In genomic region chr7:38461887-38462286, GRCh38 we compare ENCODE assay signal across 39 cellular contexts.
"Had no signal": no experiment of that assay in that cellular context is flagged by ENCODE, and none has a peak within 500 bp of the region (broad histone marks: within the 10 kb centered on the region; RNA-seq: fewer than 3 reads in every experiment).

No MANE protein-coding gene starts in this region.

- FAIRE-seq: bronchial epithelial cell had no signal

- H3K27ac Mint-ChIP-seq: activated CD4-positive, alpha-beta T cell treated with anti-CD3 and anti-CD28 coated beads for 36 hours; activated CD8-positive, alpha-beta T cell treated with anti-CD3 and anti-CD28 coated beads, Interleukin-2, amount 10 ng/mL, durations not matched to agents 7 days and 5 days; activated naive CD4-positive, alpha-beta T cell treated with anti-CD3 and anti-CD28 coated beads, Interleukin-2, amount 50 U/mL, for 24 hours; activated naive CD8-positive, alpha-beta T cell; activated naive CD8-positive, alpha-beta T cell treated with anti-CD3 and anti-CD28 coated beads, Interleukin-2, amount 10 ng/mL, durations not matched to agents 7 days and 5 days; activated naive CD8-positive, alpha-beta T cell treated with anti-CD3 and anti-CD28 coated beads, Interleukin-2, amount 50 U/mL, for 24 hours; activated T-cell treated with anti-CD3 and anti-CD28 coated beads, Interleukin-2, amount 50 U/mL, for 24 hours; activated T-helper 2 cell treated with anti-CD3 and anti-CD28 coated beads, Interferon-gamma antibody, Interleukin-2, Interleukin-4, amounts not matched to agents 10 μg/mL and 5 μg/mL and 100 μg/mL, durations not matched to agents 14 hours and 24 hours and 36 hours; brain; T-helper 2 cell treated with Interferon-gamma antibody and Interleukin-4, amounts not matched to agents 5 μg/mL and 100 μg/mL, for 36 hours; WTC11 had no signal

- H3K4me1 ChIP-seq: ascending aorta had no signal

- H3K27me3 ChIP-seq: ascending aorta, cardiac muscle cell had no signal

- H3K27me3 Mint-ChIP-seq: activated naive CD4-positive, alpha-beta T cell treated with anti-CD3 and anti-CD28 coated beads, Interleukin-2, amount 10 ng/mL, durations not matched to agents 7 days and 5 days; activated naive CD4-positive, alpha-beta T cell treated with anti-CD3 and anti-CD28 coated beads, Interleukin-2, amount 50 U/mL, for 24 hours; activated naive CD8-positive, alpha-beta T cell; activated T-cell treated with anti-CD3 and anti-CD28 coated beads, Interleukin-2, amount 50 U/mL, for 24 hours; brain had no signal

- H3K36me3 ChIP-seq: ascending aorta, cardiac muscle cell, WERI-Rb-1 had no signal

- H3K9me3 ChIP-seq: ascending aorta had no signal

- H3K36me3 Mint-ChIP-seq: activated naive CD4-positive, alpha-beta T cell treated with anti-CD3 and anti-CD28 coated beads, Interleukin-2, amount 10 ng/mL, durations not matched to agents 7 days and 5 days; WTC11 had no signal

- H3K4me1 Mint-ChIP-seq: WTC11 had no signal

- H3K4me3 Mint-ChIP-seq: activated CD4-positive, alpha-beta memory T cell treated with anti-CD3 and anti-CD28 coated beads, Interleukin-2, amount 10 ng/mL, durations not matched to agents 7 days and 5 days; activated CD4-positive, alpha-beta T cell treated with anti-CD3 and anti-CD28 coated beads for 36 hours; activated CD4-positive, alpha-beta T cell treated with anti-CD3 and anti-CD28 coated beads, Interleukin-2, amount 10 ng/mL, durations not matched to agents 7 days and 5 days; activated CD8-positive, alpha-beta memory T cell treated with anti-CD3 and anti-CD28 coated beads, Interleukin-2, amount 10 ng/mL, durations not matched to agents 7 days and 5 days; activated CD8-positive, alpha-beta T cell treated with anti-CD3 and anti-CD28 coated beads, Interleukin-2, amount 10 ng/mL, durations not matched to agents 7 days and 5 days; activated naive CD4-positive, alpha-beta T cell treated with anti-CD3 and anti-CD28 coated beads, Interleukin-2, amount 10 ng/mL, durations not matched to agents 7 days and 5 days; activated naive CD4-positive, alpha-beta T cell treated with anti-CD3 and anti-CD28 coated beads, Interleukin-2, amount 50 U/mL, for 24 hours; activated naive CD8-positive, alpha-beta T cell; activated naive CD8-positive, alpha-beta T cell treated with anti-CD3 and anti-CD28 coated beads, Interleukin-2, amount 10 ng/mL, durations not matched to agents 7 days and 5 days; activated naive CD8-positive, alpha-beta T cell treated with anti-CD3 and anti-CD28 coated beads, Interleukin-2, amount 50 U/mL, for 24 hours; activated T-cell treated with anti-CD3 and anti-CD28 coated beads, Interleukin-2, amount 50 U/mL, for 24 hours; brain; central memory CD8-positive, alpha-beta T cell; T-helper 1 cell treated with Interleukin-12 subunit alpha and Interleukin-12 subunit beta and Interleukin-4 antibody, amounts not matched to agents 30 μg/mL and 1 μg/mL, for 36 hours; WTC11 had no signal

- H3K4me3 ChIP-seq: ascending aorta, cardiac muscle cell had no signal

- H3K9me3 Mint-ChIP-seq: activated naive CD4-positive, alpha-beta T cell treated with anti-CD3 and anti-CD28 coated beads, Interleukin-2, amount 50 U/mL, for 24 hours; WTC11 had no signal

- H3K27ac ChIP-seq: ascending aorta, cardiac muscle cell, WERI-Rb-1 had no signal

- ATAC-seq: activated CD4-positive, alpha-beta T cell treated with anti-CD3 and anti-CD28 coated beads for 36 hours; activated CD4-positive, CD25-positive, alpha-beta regulatory T cell treated with anti-CD3 and anti-CD28 coated beads, Interleukin-2, amount 50 U/mL, for 24 hours; activated CD8-positive, alpha-beta memory T cell treated with anti-CD3 and anti-CD28 coated beads, Interleukin-2, amount 10 ng/mL, durations not matched to agents 7 days and 5 days; activated CD8-positive, alpha-beta T cell treated with anti-CD3 and anti-CD28 coated beads, Interleukin-2, amount 10 ng/mL, durations not matched to agents 7 days and 5 days; activated naive CD8-positive, alpha-beta T cell treated with anti-CD3 and anti-CD28 coated beads, Interleukin-2, amount 50 U/mL, for 24 hours; WTC11 had no signal

- DNase-seq: activated CD4-positive, alpha-beta memory T cell treated with anti-CD3 and anti-CD28 coated beads, Interleukin-2, amount 10 ng/mL, durations not matched to agents 7 days and 5 days; activated CD4-positive, alpha-beta T cell treated with anti-CD3 and anti-CD28 coated beads for 1 hour; activated CD4-positive, alpha-beta T cell treated with anti-CD3 and anti-CD28 coated beads for 36 hours; activated CD4-positive, alpha-beta T cell treated with anti-CD3 and anti-CD28 coated beads for 48 hours; activated CD4-positive, alpha-beta T cell treated with anti-CD3 and anti-CD28 coated beads, Interleukin-2, amount 10 ng/mL, durations not matched to agents 7 days and 5 days; activated CD4-positive, alpha-beta T cell treated with anti-CD3 and anti-CD28 coated beads, Interleukin-2, amount 50 U/mL, for 48 hours; activated CD4-positive, CD25-positive, alpha-beta regulatory T cell; activated CD8-positive, alpha-beta memory T cell treated with anti-CD3 and anti-CD28 coated beads for 24 hours; activated CD8-positive, alpha-beta memory T cell treated with anti-CD3 and anti-CD28 coated beads, Interleukin-2, amount 10 ng/mL, durations not matched to agents 7 days and 5 days; activated CD8-positive, alpha-beta memory T cell treated with anti-CD3 and anti-CD28 coated beads, Interleukin-2, amount 50 U/mL, for 48 hours; activated CD8-positive, alpha-beta T cell treated with anti-CD3 and anti-CD28 coated beads, Interleukin-2, amount 10 ng/mL, durations not matched to agents 7 days and 5 days; activated effector memory CD4-positive, alpha-beta T cell treated with Interleukin-2 at 50 U/mL for 16 hours; activated gamma-delta T cell; activated naive CD4-positive, alpha-beta T cell treated with anti-CD3 and anti-CD28 coated beads, Interleukin-2, amount 10 ng/mL, durations not matched to agents 7 days and 5 days; activated naive CD4-positive, alpha-beta T cell treated with Interleukin-2 at 50 U/mL for 16 hours; activated naive CD8-positive, alpha-beta T cell treated with anti-CD3 and anti-CD28 coated beads, Interleukin-2, amount 10 ng/mL, durations not matched to agents 7 days and 5 days; activated naive CD8-positive, alpha-beta T cell treated with anti-CD3 and anti-CD28 coated beads, Interleukin-2, amount 50 U/mL, for 24 hours; activated T-cell treated with anti-CD3 and anti-CD28 coated beads, Interleukin-2, amount 50 U/mL, for 24 hours; activated T-cell treated with anti-CD3 and anti-CD28 coated beads, Interleukin-2, amount 50 U/mL, for 48 hours; amygdala; anterior cingulate cortex; caudate nucleus; cerebellar nuclear complex; T-helper 1 cell; T-helper 2 cell; T-helper 9 cell; WERI-Rb-1 had no signal
